In genomic region chr2:234320098-234320497, GRCh38 we compare ENCODE assay signal across 1 cellular context.
TF ChIP-seq lines count a peak whose summit lies in the region.

No MANE protein-coding gene starts in this region.

TF ChIP-seq in IMR-90, 13 proteins besides CTCF, POLR2A, EP300 and RAD21:
- TF ChIP-seq MAZ (IDR thresholded peaks at IDR 0.05; ENCODE audit: borderline replicate concordance, low read depth, low read length) (no peak), CEBPB (IDR thresholded peaks at IDR 0.05; ENCODE audit: low read depth, low read length) (no peak), USF2 (IDR thresholded peaks at IDR 0.05; ENCODE audit: low read depth, low read length) (no peak), MAFK (IDR thresholded peaks at IDR 0.05; ENCODE audit: low read depth, low read length) (peak; percentile 69)
